In genomic region chr17:18994626-18995025, GRCh38 we compare ENCODE assay signal across 21 cellular contexts. TPM values are rescaled to one million over a fixed set of nuclear protein-coding genes. Genes with fewer than 3 reads are reported as not detected.
"Had no signal": no experiment of that assay in that cellular context is flagged by ENCODE, and none has a peak within 500 bp of the region (broad histone marks: within the 10 kb centered on the region; RNA-seq: fewer than 3 reads in every experiment).

No MANE protein-coding gene starts in this region.

- H3K27me3 Mint-ChIP-seq: activated T-cell treated with anti-CD3 and anti-CD28 coated beads, Interleukin-2, amount 50 U/mL, for 24 hours; activated T-helper 17 cell treated with anti-CD3 and anti-CD28 coated beads, Interleukin-2, amount 50 U/mL, for 72 hours had no signal

- H3K4me3 Mint-ChIP-seq: activated T-cell treated with anti-CD3 and anti-CD28 coated beads, Interleukin-2, amount 50 U/mL, for 24 hours; activated T-helper 17 cell treated with anti-CD3 and anti-CD28 coated beads, Interleukin-2, amount 50 U/mL, for 72 hours; stimulated activated effector memory CD8-positive, alpha-beta T cell treated with anti-CD3 and anti-CD28 coated beads, Interleukin-12 subunit alpha, Interleukin-12 subunit beta, amount 100 ng/mL, for 72 hours had no signal

- H3K4me3 ChIP-seq: stomach, transverse colon had no signal

- H3K27me3 ChIP-seq: stomach, transverse colon had no signal

- H3K27ac ChIP-seq: WERI-Rb-1 had no signal

- H3K27ac Mint-ChIP-seq: activated naive CD4-positive, alpha-beta T cell treated with anti-CD3 and anti-CD28 coated beads, Interleukin-2, amount 50 U/mL, for 72 hours; activated T-cell treated with anti-CD3 and anti-CD28 coated beads, Interleukin-2, amount 50 U/mL, for 24 hours; stimulated activated effector memory CD8-positive, alpha-beta T cell treated with anti-CD3 and anti-CD28 coated beads, Interleukin-12 subunit alpha, Interleukin-12 subunit beta, amount 100 ng/mL, for 72 hours had no signal

- ATAC-seq: activated naive CD4-positive, alpha-beta T cell treated with anti-CD3 and anti-CD28 coated beads, Interleukin-2, amount 50 U/mL, for 72 hours; activated T-helper 17 cell treated with anti-CD3 and anti-CD28 coated beads, Interleukin-2, amount 50 U/mL, for 72 hours; sciatic nerve; stimulated activated effector memory CD8-positive, alpha-beta T cell treated with anti-CD3 and anti-CD28 coated beads, Interleukin-12 subunit alpha, Interleukin-12 subunit beta, amount 100 ng/mL, for 72 hours had no signal

- DNase-seq: activated T-cell treated with anti-CD3 and anti-CD28 coated beads, Interleukin-2, amount 50 U/mL, for 24 hours; cerebellar nuclear complex; effector CD4-positive, alpha-beta T cell; glutamatergic neuron; hypothalamus; nucleus accumbens; small intestine; stimulated activated CD4-positive, alpha-beta T cell treated with anti-CD3 and anti-CD28 coated beads, Interleukin-2, amount 100 ng/mL, for 24 hours; stomach; transverse colon; WERI-Rb-1 had no signal

- H3K36me3 ChIP-seq: transverse colon, WERI-Rb-1 had no signal

RNA-seq across cellular contexts. Expression of gene FAM83G, which starts 9.9 kb away (rescaled TPM):
- polyA plus RNA-seq: neural cell had no signal

RNA-seq across cellular contexts. Expression of gene SLC5A10, which starts 42.7 kb away (rescaled TPM):
- total RNA-seq: activated naive CD4-positive, alpha-beta T cell treated with anti-CD3 and anti-CD28 coated beads, Interleukin-2, amount 50 U/mL, for 72 hours; activated T-helper 17 cell treated with anti-CD3 and anti-CD28 coated beads, Interleukin-2, amount 50 U/mL, for 72 hours; bronchial epithelial cell; epithelial cell of proximal tubule; frontal cortex; sciatic nerve; stomach; T-helper 2 cell treated with Interferon-gamma antibody and Interleukin-4, amounts not matched to agents 100 ng/mL and 5 ng/mL, for 36 hours; temporal lobe; transverse colon had no signal
- polyA plus RNA-seq: neural cell had no signal

RNA-seq across cellular contexts. Expression of gene GRAP, which starts 52.1 kb away (rescaled TPM):
- total RNA-seq: bronchial epithelial cell had no signal
